Comparison of ENCODE assay signal across 1 cellular context in the genomic region with DNA sequence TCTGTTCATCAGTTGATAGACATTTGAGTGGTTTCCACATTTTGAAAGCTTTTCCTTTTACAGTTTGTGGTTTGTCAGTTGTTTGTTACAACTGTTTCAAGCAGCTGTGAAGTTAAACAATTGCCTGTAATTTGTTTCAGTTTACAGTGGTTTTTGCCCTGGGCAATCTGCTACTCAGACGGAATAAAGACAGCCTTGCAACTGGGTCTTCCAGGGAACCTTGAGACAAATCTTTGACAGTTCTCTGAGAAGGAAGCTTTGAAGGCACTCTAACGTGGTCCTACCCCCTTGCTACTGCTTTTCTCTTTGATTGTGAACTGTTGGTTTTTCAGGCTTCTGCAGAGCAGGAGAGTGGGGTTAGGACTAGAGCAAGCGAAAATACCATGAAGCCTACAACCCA.
TF ChIP-seq lines count a peak whose summit lies in the region.

No MANE protein-coding gene starts in this region.

TF ChIP-seq in SK-N-SH, 30 proteins besides CTCF, POLR2A, EP300 and RAD21:
- TF ChIP-seq, protein P1, sequence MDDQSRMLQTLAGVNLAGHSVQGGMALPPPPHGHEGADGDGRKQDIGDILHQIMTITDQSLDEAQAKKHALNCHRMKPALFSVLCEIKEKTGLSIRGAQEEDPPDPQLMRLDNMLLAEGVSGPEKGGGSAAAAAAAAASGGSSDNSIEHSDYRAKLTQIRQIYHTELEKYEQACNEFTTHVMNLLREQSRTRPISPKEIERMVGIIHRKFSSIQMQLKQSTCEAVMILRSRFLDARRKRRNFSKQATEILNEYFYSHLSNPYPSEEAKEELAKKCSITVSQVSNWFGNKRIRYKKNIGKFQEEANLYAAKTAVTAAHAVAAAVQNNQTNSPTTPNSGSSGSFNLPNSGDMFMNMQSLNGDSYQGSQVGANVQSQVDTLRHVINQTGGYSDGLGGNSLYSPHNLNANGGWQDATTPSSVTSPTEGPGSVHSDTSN (IDR thresholded peaks at IDR 0.05) = no peak
- TF ChIP-seq SMC3 (IDR thresholded peaks at IDR 0.05; ENCODE audit: low read depth, low read length) (no peak), SIN3A (IDR thresholded peaks at IDR 0.05; ENCODE audit: borderline replicate concordance, low read depth, low read length) (no peak), JUND (IDR thresholded peaks at IDR 0.05) (no peak), FOSL2 (IDR thresholded peaks at IDR 0.05; ENCODE audit: borderline replicate concordance, low read depth) (no peak)
- TF ChIP-seq, protein P2, sequence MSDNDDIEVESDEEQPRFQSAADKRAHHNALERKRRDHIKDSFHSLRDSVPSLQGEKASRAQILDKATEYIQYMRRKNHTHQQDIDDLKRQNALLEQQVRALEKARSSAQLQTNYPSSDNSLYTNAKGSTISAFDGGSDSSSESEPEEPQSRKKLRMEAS (IDR thresholded peaks at IDR 0.05; ENCODE audit: low read depth) = no peak
- TF ChIP-seq, protein P3, sequence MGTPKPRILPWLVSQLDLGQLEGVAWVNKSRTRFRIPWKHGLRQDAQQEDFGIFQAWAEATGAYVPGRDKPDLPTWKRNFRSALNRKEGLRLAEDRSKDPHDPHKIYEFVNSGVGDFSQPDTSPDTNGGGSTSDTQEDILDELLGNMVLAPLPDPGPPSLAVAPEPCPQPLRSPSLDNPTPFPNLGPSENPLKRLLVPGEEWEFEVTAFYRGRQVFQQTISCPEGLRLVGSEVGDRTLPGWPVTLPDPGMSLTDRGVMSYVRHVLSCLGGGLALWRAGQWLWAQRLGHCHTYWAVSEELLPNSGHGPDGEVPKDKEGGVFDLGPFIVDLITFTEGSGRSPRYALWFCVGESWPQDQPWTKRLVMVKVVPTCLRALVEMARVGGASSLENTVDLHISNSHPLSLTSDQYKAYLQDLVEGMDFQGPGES (IDR thresholded peaks at IDR 0.05; ENCODE audit: low read depth, low read length) = no peak
